Comparison of ENCODE assay signal across 8 cellular contexts in the genomic region with DNA sequence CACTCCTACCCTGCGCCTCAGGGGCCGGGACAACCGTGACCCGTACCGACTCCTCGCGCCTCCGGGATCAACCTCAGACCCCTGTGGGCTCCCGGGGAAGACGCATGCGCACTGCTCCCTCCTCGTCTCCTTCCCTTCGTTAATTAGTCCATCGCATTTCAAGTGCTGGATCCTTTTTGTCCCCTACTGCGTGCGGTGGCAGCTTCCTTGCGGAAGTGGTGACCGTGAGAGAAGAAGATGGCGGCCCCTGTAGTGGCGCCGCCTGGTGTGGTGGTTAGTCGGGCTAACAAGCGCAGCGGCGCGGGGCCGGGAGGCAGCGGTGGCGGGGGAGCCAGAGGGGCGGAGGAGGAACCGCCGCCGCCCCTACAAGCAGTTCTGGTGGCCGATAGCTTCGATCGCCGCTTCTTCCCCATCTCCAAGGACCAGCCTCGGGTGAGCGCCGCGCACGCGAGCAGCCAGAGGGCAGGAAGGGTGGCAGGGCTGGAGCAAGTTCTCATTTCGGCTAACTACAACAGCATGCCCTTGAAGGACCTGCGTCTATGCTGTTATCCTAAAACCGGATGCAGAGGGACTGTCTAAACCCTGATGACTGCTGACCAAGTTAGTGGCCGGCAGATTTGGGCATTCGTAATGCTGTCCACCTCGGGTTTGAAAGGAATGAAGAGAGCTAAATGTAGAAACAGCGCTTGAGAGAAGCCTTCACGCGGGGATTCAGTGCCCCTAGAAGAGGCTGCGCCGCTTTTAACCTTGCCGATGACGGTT. TPM values are rescaled to one million over a fixed set of nuclear protein-coding genes. Genes with fewer than 3 reads are reported as not detected.
DNase-seq lines count a peak whose midpoint lies in the region; ATAC-seq and TF ChIP-seq lines count a peak whose summit lies in the region.

Gene EIF2B5 (plus strand): TSS at position 210 of the 762 bp plus-strand sequence. CDS start 28 bp downstream, at position 238.

- BruUV-seq in PC-9 (replicated peaks; lab: Mats Ljungman, UMichigan), result no TSS peak

- no peaks in the 10 kb centered on the region for H4K20me1 ChIP-seq in PC-9 (ENCODE audit: insufficient read depth)

- peak within 1 kb of the TSS; percentile 94 for H2AFZ ChIP-seq in PC-9

- DNase-seq in DMS53 treated with DMSO at 0.1 percent for 48 hours (lab: John Stamatoyannopoulos, UW; ENCODE audit: unreplicated experiment), result peak; percentile 81
- DNase-seq in KBM-7, result peak; percentile 93
- DNase-seq in PC-9, result peak; percentile 87 to 88
- DNase-seq in activated T-cell treated with anti-CD3 and anti-CD28 coated beads, Interleukin-2, amount 50 U/mL, for 24 hours, result peak; percentile 88
- peak; percentile 69 to 83 for DNase-seq in stimulated activated CD8-positive, alpha-beta memory T cell treated with anti-CD3 and anti-CD28 coated beads, Interleukin-7, amount 100 ng/mL, for 48 hours (ENCODE audit: extremely low read depth in 1 of 2, low read depth in 1 of 2)

- peak within 1 kb of the TSS; percentile 85 for H3K9ac ChIP-seq in muscle layer of colon (ENCODE audit: low read length)

- peaks cover 19% of the 10 kb centered on the region for H3F3A ChIP-seq in PC-9 (ENCODE audit: insufficient read depth, low read depth)

- 0% methylated on average over 56 of the region's 56 CpGs for WGBS in esophagus, 2 donors

- peak within 1 kb of the TSS; percentile 80 for H3K4me3 ChIP-seq in PC-9
- peak within 1 kb of the TSS; percentile 74 to 93 for H3K4me3 ChIP-seq in esophagus (ENCODE audit: low read depth in 1 of 2, low read length in 2 of 2)
- peak within 1 kb of the TSS; percentile 90 to 98 for H3K4me3 ChIP-seq in muscle layer of colon (ENCODE audit: low read depth in 1 of 2, low read length in 2 of 2)

- POLR2A ChIA-PET in PC-9 (lab: Charles Lee; ENCODE audit: unreplicated experiment), result interaction anchor here (0.5 to 0.7 kb wide), 6 partner anchors 9 to 1502 kb away, joined by 3 to 8 read pairs (median 4); no protein-coding TSS in a partner anchor

- CTCF ChIA-PET in PC-9 (lab: Charles Lee), result interaction anchor here (0.6 to 1.6 kb wide), 4 partner anchors 10 to 240 kb away, joined by 3 to 5 read pairs (median 4); no protein-coding TSS in a partner anchor

- H3K27me3 ChIP-seq in PC-9 (ENCODE audit: insufficient read depth, low read depth) (no peaks in the 10 kb centered on the region), esophagus (ENCODE audit: control insufficient read depth in 1 of 2, insufficient read depth in 2 of 2, low read length in 2 of 2) (no peaks in the 10 kb centered on the region), muscle layer of colon (ENCODE audit: control insufficient read depth in 1 of 2, insufficient read depth in 2 of 2, low read length in 2 of 2) (no peaks in the 10 kb centered on the region)

- in situ Hi-C loops in KBM-7 (cut with MboI; ENCODE audit: low pct_unique_long_range_greater_than_20kb, low sequenced_read_pairs), result no loop called here

- peak within 1 kb of the TSS; percentile 95 for H3K4me3 Mint-ChIP-seq in activated T-cell treated with anti-CD3 and anti-CD28 coated beads, Interleukin-2, amount 50 U/mL, for 24 hours

- H3K4me1 ChIP-seq in PC-9 (replicated peaks; ENCODE audit: insufficient read depth), result peaks cover 25% of the 10 kb centered on the region
- no peaks in the 10 kb centered on the region for H3K4me1 ChIP-seq in esophagus (ENCODE audit: control insufficient read depth in 2 of 2, insufficient read depth in 2 of 2, low read length in 1 of 2)
- peaks cover 18% of the 10 kb centered on the region for H3K4me1 ChIP-seq in muscle layer of colon (ENCODE audit: insufficient read depth, low read length)

- peaks cover 42% of the 10 kb centered on the region for H3K79me2 ChIP-seq in PC-9 (ENCODE audit: low read depth)

- peaks cover 57% of the 10 kb centered on the region for H3K36me3 Mint-ChIP-seq in activated T-cell treated with anti-CD3 and anti-CD28 coated beads, Interleukin-2, amount 50 U/mL, for 24 hours (ENCODE audit: low read depth)

- H3K4me1 Mint-ChIP-seq in activated T-cell treated with anti-CD3 and anti-CD28 coated beads, Interleukin-2, amount 50 U/mL, for 24 hours (ENCODE audit: low read depth), result peaks cover 40% of the 10 kb centered on the region

- peak within 1 kb of the TSS; percentile 91 for H3K4me2 ChIP-seq in PC-9

- peak; percentile 86 for ATAC-seq in GM21619 (IDR thresholded peaks at IDR 0.05; ENCODE audit: unreplicated experiment)

- TF ChIP-seq CTCF in PC-9 (conservative IDR thresholded peaks at IDR 0.05), result peak; percentile 48

- no peaks in the 10 kb centered on the region for H3K9me3 Mint-ChIP-seq in activated T-cell treated with anti-CD3 and anti-CD28 coated beads, Interleukin-2, amount 50 U/mL, for 24 hours

- H3K27ac Mint-ChIP-seq in activated T-cell treated with anti-CD3 and anti-CD28 coated beads, Interleukin-2, amount 50 U/mL, for 24 hours, result peak within 1 kb of the TSS; percentile 95

- no peaks in the 10 kb centered on the region for H3K27me3 Mint-ChIP-seq in activated T-cell treated with anti-CD3 and anti-CD28 coated beads, Interleukin-2, amount 50 U/mL, for 24 hours

- H3K9me2 ChIP-seq in PC-9 (ENCODE audit: insufficient read depth), result no peaks in the 10 kb centered on the region

- H3K36me3 ChIP-seq in PC-9 (ENCODE audit: low read depth) (no peaks in the 10 kb centered on the region), esophagus (ENCODE audit: control insufficient read depth in 2 of 2, insufficient read depth in 2 of 2, low read length in 1 of 2) (peaks cover 0 to 5% of the 10 kb centered on the region in 2 donors), muscle layer of colon (ENCODE audit: insufficient read depth, low read length) (peaks cover 3% of the 10 kb centered on the region)

- intact Hi-C loops in PC-9 (cut with micrococcal nuclease; ENCODE audit: unreplicated experiment), result loop anchor here (1.0 to 2.0 kb wide), 2 partner anchors 20 to 129 kb away; partner anchors contain the start of gene DVL3

- H3K27ac ChIP-seq in PC-9, result peak within 1 kb of the TSS; percentile 79
- H3K27ac ChIP-seq in esophagus (ENCODE audit: low read depth in 2 of 2, low read length in 1 of 2), result peak within 1 kb of the TSS; percentile 93 to 95
- H3K27ac ChIP-seq in muscle layer of colon (ENCODE audit: low read depth, low read length), result peak within 1 kb of the TSS; percentile 92

- H3K9me3 ChIP-seq in PC-9 (ENCODE audit: insufficient read depth, low read depth) (no peaks in the 10 kb centered on the region), esophagus (ENCODE audit: control insufficient read depth in 2 of 2, insufficient read depth in 1 of 2, low read depth in 1 of 2, low read length in 1 of 2) (no peaks in the 10 kb centered on the region), muscle layer of colon (ENCODE audit: low read length) (no peaks in the 10 kb centered on the region)

RNA-seq across cellular contexts. Expression of gene EIF2B5, which starts in this region (rescaled TPM):
- total RNA-seq in PC-9 (2021), result 45.7 and 54.1 TPM in 2 replicates
- polyA plus RNA-seq in esophagus, result 10 to 100 TPM; 31.0 to 37.7 TPM

Comparison
In these comparisons a context has a peak if more than half of its experiments do, and no peak if none do; other contexts are left out.
1. Peak in every context shown above with its lines: DNase-seq, ATAC-seq, H3K4me3 ChIP-seq and H3K27ac ChIP-seq.